ENCODE assay signal across 1 cellular context in the genomic region with DNA sequence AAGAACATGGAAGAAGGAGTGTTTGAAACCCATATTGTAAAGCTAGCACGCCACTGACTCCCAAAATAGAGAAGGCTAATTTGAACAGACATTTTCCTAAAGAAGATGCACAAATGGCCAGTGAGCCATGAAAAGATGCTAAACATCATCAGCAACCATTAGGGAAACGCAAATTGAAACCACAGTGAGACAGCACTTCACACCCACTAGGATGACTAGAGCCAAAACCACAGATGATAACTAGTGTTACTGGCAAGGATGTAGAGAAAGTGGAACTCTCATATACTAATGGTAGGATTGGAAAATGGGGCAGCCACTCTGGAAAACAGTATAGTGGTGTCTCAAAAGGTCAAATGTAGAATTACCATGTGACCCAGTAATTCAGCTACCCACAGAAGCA.
TF ChIP-seq lines count a peak whose summit lies in the region.

No MANE protein-coding gene starts in this region.

TF ChIP-seq in K562, 482 proteins besides CTCF, POLR2A, EP300 and RAD21 (continued from another document and continues in another):
- TF ChIP-seq, protein P1, sequence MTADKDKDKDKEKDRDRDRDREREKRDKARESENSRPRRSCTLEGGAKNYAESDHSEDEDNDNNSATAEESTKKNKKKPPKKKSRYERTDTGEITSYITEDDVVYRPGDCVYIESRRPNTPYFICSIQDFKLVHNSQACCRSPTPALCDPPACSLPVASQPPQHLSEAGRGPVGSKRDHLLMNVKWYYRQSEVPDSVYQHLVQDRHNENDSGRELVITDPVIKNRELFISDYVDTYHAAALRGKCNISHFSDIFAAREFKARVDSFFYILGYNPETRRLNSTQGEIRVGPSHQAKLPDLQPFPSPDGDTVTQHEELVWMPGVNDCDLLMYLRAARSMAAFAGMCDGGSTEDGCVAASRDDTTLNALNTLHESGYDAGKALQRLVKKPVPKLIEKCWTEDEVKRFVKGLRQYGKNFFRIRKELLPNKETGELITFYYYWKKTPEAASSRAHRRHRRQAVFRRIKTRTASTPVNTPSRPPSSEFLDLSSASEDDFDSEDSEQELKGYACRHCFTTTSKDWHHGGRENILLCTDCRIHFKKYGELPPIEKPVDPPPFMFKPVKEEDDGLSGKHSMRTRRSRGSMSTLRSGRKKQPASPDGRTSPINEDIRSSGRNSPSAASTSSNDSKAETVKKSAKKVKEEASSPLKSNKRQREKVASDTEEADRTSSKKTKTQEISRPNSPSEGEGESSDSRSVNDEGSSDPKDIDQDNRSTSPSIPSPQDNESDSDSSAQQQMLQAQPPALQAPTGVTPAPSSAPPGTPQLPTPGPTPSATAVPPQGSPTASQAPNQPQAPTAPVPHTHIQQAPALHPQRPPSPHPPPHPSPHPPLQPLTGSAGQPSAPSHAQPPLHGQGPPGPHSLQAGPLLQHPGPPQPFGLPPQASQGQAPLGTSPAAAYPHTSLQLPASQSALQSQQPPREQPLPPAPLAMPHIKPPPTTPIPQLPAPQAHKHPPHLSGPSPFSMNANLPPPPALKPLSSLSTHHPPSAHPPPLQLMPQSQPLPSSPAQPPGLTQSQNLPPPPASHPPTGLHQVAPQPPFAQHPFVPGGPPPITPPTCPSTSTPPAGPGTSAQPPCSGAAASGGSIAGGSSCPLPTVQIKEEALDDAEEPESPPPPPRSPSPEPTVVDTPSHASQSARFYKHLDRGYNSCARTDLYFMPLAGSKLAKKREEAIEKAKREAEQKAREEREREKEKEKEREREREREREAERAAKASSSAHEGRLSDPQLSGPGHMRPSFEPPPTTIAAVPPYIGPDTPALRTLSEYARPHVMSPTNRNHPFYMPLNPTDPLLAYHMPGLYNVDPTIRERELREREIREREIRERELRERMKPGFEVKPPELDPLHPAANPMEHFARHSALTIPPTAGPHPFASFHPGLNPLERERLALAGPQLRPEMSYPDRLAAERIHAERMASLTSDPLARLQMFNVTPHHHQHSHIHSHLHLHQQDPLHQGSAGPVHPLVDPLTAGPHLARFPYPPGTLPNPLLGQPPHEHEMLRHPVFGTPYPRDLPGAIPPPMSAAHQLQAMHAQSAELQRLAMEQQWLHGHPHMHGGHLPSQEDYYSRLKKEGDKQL (CRISPR knock-in tag; IDR thresholded peaks at IDR 0.05; ENCODE audit: borderline replicate concordance) = no peak
- no peak for TF ChIP-seq ZNF324 (CRISPR knock-in tag; IDR thresholded peaks at IDR 0.05)
- TF ChIP-seq, protein P2, sequence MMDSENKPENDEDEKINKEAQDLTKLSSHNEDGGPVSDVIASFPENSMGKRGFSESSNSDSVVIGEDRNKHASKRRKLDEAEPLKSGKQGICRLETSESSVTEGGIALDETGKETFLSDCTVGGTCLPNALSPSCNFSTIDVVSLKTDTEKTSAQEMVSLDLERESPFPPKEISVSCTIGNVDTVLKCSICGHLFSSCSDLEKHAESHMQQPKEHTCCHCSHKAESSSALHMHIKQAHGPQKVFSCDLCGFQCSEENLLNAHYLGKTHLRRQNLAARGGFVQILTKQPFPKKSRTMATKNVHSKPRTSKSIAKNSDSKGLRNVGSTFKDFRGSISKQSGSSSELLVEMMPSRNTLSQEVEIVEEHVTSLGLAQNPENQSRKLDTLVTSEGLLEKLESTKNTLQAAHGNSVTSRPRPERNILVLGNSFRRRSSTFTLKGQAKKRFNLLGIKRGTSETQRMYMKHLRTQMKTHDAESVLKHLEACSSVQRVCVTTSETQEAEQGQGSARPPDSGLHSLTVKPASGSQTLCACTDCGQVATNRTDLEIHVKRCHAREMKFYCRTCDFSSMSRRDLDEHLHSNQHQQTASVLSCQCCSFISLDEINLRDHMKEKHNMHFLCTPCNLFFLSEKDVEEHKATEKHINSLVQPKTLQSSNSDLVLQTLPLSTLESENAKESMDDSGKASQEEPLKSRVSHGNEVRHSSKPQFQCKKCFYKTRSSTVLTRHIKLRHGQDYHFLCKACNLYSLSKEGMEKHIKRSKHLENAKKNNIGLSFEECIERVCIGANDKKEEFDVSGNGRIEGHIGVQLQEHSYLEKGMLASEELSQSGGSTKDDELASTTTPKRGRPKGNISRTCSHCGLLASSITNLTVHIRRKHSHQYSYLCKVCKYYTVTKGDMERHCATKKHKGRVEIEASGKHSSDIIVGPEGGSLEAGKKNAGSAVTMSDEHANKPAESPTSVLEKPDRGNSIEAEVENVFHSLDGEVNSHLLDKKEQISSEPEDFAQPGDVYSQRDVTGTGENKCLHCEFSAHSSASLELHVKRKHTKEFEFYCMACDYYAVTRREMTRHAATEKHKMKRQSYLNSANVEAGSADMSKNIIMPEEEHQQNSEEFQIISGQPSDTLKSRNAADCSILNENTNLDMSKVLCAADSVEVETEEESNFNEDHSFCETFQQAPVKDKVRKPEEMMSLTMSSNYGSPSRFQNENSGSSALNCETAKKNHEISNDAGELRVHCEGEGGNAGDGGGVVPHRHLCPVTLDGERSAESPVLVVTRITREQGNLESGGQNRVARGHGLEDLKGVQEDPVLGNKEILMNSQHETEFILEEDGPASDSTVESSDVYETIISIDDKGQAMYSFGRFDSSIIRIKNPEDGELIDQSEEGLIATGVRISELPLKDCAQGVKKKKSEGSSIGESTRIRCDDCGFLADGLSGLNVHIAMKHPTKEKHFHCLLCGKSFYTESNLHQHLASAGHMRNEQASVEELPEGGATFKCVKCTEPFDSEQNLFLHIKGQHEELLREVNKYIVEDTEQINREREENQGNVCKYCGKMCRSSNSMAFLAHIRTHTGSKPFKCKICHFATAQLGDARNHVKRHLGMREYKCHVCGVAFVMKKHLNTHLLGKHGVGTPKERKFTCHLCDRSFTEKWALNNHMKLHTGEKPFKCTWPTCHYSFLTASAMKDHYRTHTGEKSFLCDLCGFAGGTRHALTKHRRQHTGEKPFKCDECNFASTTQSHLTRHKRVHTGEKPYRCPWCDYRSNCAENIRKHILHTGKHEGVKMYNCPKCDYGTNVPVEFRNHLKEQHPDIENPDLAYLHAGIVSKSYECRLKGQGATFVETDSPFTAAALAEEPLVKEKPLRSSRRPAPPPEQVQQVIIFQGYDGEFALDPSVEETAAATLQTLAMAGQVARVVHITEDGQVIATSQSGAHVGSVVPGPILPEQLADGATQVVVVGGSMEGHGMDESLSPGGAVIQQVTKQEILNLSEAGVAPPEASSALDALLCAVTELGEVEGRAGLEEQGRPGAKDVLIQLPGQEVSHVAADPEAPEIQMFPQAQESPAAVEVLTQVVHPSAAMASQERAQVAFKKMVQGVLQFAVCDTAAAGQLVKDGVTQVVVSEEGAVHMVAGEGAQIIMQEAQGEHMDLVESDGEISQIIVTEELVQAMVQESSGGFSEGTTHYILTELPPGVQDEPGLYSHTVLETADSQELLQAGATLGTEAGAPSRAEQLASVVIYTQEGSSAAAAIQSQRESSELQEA (IDR thresholded peaks at IDR 0.05; ENCODE audit: low read depth) = no peak
- TF ChIP-seq, protein P3, sequence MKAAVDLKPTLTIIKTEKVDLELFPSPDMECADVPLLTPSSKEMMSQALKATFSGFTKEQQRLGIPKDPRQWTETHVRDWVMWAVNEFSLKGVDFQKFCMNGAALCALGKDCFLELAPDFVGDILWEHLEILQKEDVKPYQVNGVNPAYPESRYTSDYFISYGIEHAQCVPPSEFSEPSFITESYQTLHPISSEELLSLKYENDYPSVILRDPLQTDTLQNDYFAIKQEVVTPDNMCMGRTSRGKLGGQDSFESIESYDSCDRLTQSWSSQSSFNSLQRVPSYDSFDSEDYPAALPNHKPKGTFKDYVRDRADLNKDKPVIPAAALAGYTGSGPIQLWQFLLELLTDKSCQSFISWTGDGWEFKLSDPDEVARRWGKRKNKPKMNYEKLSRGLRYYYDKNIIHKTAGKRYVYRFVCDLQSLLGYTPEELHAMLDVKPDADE (conservative IDR thresholded peaks at IDR 0.05; ENCODE audit: control insufficient read depth, low read depth, low read length) = no peak
- TF ChIP-seq HSF4 (CRISPR knock-in tag; IDR thresholded peaks at IDR 0.05; ENCODE audit: borderline replicate concordance) = no peak
- no peak for TF ChIP-seq ZFX (CRISPR knock-in tag; IDR thresholded peaks at IDR 0.05)
- TF ChIP-seq NONO (IDR thresholded peaks at IDR 0.05; ENCODE audit: low read depth in 2 of 2, low read length in 1 of 2) = no peak
- no peak for TF ChIP-seq ASH1L (IDR thresholded peaks at IDR 0.05; ENCODE audit: borderline replicate concordance, low read depth, partially characterized antibody)
- TF ChIP-seq SAFB2 (IDR thresholded peaks at IDR 0.05; ENCODE audit: borderline replicate concordance, low read depth, low read length, severe bottlenecking) = no peak
- TF ChIP-seq EP400 (IDR thresholded peaks at IDR 0.05) = no peak
- TF ChIP-seq FOXK2 (conservative IDR thresholded peaks at IDR 0.05 in 1 of 2, IDR thresholded peaks at IDR 0.05 in 1 of 2; ENCODE audit: low read depth in 2 of 2) = no peak
- TF ChIP-seq ETV1 (tag; conservative IDR thresholded peaks at IDR 0.05; ENCODE audit: low read depth) = no peak
- no peak for TF ChIP-seq MBD2 (IDR thresholded peaks at IDR 0.05; ENCODE audit: borderline replicate concordance, low read depth)
- TF ChIP-seq, protein P4, sequence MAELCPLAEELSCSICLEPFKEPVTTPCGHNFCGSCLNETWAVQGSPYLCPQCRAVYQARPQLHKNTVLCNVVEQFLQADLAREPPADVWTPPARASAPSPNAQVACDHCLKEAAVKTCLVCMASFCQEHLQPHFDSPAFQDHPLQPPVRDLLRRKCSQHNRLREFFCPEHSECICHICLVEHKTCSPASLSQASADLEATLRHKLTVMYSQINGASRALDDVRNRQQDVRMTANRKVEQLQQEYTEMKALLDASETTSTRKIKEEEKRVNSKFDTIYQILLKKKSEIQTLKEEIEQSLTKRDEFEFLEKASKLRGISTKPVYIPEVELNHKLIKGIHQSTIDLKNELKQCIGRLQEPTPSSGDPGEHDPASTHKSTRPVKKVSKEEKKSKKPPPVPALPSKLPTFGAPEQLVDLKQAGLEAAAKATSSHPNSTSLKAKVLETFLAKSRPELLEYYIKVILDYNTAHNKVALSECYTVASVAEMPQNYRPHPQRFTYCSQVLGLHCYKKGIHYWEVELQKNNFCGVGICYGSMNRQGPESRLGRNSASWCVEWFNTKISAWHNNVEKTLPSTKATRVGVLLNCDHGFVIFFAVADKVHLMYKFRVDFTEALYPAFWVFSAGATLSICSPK (IDR thresholded peaks at IDR 0.05; ENCODE audit: borderline replicate concordance) = no peak
- no peak for TF ChIP-seq TEAD4 (IDR thresholded peaks at IDR 0.05; ENCODE audit: low read length)
- TF ChIP-seq TEAD4 (CRISPR knock-in tag; IDR thresholded peaks at IDR 0.05; ENCODE audit: borderline replicate concordance) = no peak
- no peak for TF ChIP-seq ZNF668 (CRISPR knock-in tag; IDR thresholded peaks at IDR 0.05)
- no peak for TF ChIP-seq NCOA2 (IDR thresholded peaks at IDR 0.05; ENCODE audit: partially characterized antibody in 2 of 2)
- TF ChIP-seq MEF2A (IDR thresholded peaks at IDR 0.05; ENCODE audit: control insufficient read depth, low read depth, low read length) = no peak
- no peak for TF ChIP-seq FOS (IDR thresholded peaks at IDR 0.05; ENCODE audit: extremely low read depth, insufficient read length)
- TF ChIP-seq, protein P5, sequence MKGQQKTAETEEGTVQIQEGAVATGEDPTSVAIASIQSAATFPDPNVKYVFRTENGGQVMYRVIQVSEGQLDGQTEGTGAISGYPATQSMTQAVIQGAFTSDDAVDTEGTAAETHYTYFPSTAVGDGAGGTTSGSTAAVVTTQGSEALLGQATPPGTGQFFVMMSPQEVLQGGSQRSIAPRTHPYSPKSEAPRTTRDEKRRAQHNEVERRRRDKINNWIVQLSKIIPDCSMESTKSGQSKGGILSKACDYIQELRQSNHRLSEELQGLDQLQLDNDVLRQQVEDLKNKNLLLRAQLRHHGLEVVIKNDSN (CRISPR knock-in tag; IDR thresholded peaks at IDR 0.05) = no peak
- no peak for TF ChIP-seq TEAD2 (tag; IDR thresholded peaks at IDR 0.05)
- no peak for TF ChIP-seq ZFP36 (IDR thresholded peaks at IDR 0.05; ENCODE audit: low read depth, low read length, partially characterized antibody)
- no peak for TF ChIP-seq ILK (tag; IDR thresholded peaks at IDR 0.05; ENCODE audit: borderline replicate concordance, low read depth)
- no peak for TF ChIP-seq HLTF (IDR thresholded peaks at IDR 0.05)
- no peak for TF ChIP-seq ZKSCAN1 (IDR thresholded peaks at IDR 0.05; ENCODE audit: low read depth, low read length)
- TF ChIP-seq FOXK1 (CRISPR knock-in tag; IDR thresholded peaks at IDR 0.05; ENCODE audit: borderline replicate concordance) = no peak
- TF ChIP-seq, protein P6, sequence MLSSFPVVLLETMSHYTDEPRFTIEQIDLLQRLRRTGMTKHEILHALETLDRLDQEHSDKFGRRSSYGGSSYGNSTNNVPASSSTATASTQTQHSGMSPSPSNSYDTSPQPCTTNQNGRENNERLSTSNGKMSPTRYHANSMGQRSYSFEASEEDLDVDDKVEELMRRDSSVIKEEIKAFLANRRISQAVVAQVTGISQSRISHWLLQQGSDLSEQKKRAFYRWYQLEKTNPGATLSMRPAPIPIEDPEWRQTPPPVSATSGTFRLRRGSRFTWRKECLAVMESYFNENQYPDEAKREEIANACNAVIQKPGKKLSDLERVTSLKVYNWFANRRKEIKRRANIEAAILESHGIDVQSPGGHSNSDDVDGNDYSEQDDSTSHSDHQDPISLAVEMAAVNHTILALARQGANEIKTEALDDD (IDR thresholded peaks at IDR 0.05) = peak; percentile 68
- TF ChIP-seq ZNF696 (CRISPR knock-in tag; conservative IDR thresholded peaks at IDR 0.05) = no peak
- TF ChIP-seq NBN (IDR thresholded peaks at IDR 0.05; ENCODE audit: low read depth) = no peak
- TF ChIP-seq BCL6 (CRISPR knock-in tag; IDR thresholded peaks at IDR 0.05) = no peak
- TF ChIP-seq WHSC1 (IDR thresholded peaks at IDR 0.05; ENCODE audit: low read length) = no peak
- no peak for TF ChIP-seq SRSF7 (optimal IDR thresholded peaks at IDR 0.05; ENCODE audit: low read depth, low read length)
- no peak for TF ChIP-seq TRIM28 (IDR thresholded peaks at IDR 0.05)
- TF ChIP-seq TAF7 (tag; IDR thresholded peaks at IDR 0.05) = no peak
- TF ChIP-seq ZNF551 (CRISPR knock-in tag; IDR thresholded peaks at IDR 0.05) = no peak
- TF ChIP-seq SIN3B (IDR thresholded peaks at IDR 0.05; ENCODE audit: low read depth) = no peak
- no peak for TF ChIP-seq PHB (CRISPR knock-in tag; IDR thresholded peaks at IDR 0.05)
- no peak; the same call in 1 of the 2 replicates for TF ChIP-seq MAFK (IDR thresholded peaks at IDR 0.05; ENCODE audit: low read length)
- TF ChIP-seq JUNB (CRISPR knock-in tag; conservative IDR thresholded peaks at IDR 0.05) = no peak
- no peak for TF ChIP-seq NFE2L1 (tag; IDR thresholded peaks at IDR 0.05; ENCODE audit: borderline replicate concordance, low read depth)
- TF ChIP-seq, protein P7, sequence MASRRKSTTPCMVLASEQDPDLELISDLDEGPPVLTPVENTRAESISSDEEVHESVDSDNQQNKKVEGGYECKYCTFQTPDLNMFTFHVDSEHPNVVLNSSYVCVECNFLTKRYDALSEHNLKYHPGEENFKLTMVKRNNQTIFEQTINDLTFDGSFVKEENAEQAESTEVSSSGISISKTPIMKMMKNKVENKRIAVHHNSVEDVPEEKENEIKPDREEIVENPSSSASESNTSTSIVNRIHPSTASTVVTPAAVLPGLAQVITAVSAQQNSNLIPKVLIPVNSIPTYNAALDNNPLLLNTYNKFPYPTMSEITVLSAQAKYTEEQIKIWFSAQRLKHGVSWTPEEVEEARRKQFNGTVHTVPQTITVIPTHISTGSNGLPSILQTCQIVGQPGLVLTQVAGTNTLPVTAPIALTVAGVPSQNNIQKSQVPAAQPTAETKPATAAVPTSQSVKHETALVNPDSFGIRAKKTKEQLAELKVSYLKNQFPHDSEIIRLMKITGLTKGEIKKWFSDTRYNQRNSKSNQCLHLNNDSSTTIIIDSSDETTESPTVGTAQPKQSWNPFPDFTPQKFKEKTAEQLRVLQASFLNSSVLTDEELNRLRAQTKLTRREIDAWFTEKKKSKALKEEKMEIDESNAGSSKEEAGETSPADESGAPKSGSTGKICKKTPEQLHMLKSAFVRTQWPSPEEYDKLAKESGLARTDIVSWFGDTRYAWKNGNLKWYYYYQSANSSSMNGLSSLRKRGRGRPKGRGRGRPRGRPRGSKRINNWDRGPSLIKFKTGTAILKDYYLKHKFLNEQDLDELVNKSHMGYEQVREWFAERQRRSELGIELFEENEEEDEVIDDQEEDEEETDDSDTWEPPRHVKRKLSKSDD (conservative IDR thresholded peaks at IDR 0.05; ENCODE audit: low read length) = no peak
